ENCODE assay signal across 1 cellular context in the genomic region with DNA sequence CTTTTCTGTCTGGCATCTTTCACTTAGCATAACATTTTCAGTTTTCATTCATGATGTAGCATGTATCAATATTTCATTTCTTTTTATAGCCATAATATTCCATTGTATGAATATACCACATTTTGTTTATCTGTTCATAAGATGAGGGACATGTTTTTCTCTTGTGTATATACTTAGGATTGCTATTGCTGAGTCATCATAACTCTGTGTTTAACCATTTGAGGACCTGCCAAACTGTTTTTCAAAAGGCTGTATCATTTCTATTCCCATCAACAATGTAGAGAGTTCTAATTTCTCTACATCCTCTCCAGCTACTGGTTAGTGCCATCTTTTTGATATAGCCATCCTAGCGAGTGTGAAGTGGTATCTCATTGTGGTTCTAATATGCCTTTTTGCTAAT.
TF ChIP-seq lines count a peak whose summit lies in the region.

No MANE protein-coding gene starts in this region.

TF ChIP-seq in K562, 482 proteins besides CTCF, POLR2A, EP300 and RAD21 (continues in another document):
- TF ChIP-seq CBX2 (IDR thresholded peaks at IDR 0.05; ENCODE audit: insufficient read depth, low read length, poor library complexity, severe bottlenecking) (no peak), TSC22D4 (tag; IDR thresholded peaks at IDR 0.05) (no peak), SP2 (IDR thresholded peaks at IDR 0.05; ENCODE audit: extremely low read depth, low read depth, low read length, poor library complexity, severe bottlenecking) (no peak), ZNF668 (CRISPR knock-in tag; IDR thresholded peaks at IDR 0.05) (no peak), ZSCAN29 (IDR thresholded peaks at IDR 0.05) (no peak), SIN3B (IDR thresholded peaks at IDR 0.05; ENCODE audit: low read depth) (no peak), ZNF785 (CRISPR knock-in tag; IDR thresholded peaks at IDR 0.05) (no peak), KDM2B (CRISPR knock-in tag; IDR thresholded peaks at IDR 0.05) (no peak), CGGBP1 (CRISPR knock-in tag; IDR thresholded peaks at IDR 0.05) (no peak), THRAP3 (IDR thresholded peaks at IDR 0.05; ENCODE audit: borderline replicate concordance) (no peak), ZNF140 (CRISPR knock-in tag; IDR thresholded peaks at IDR 0.05) (no peak), KHSRP (IDR thresholded peaks at IDR 0.05) (no peak), HES1 (IDR thresholded peaks at IDR 0.05; ENCODE audit: low read depth) (no peak), SMAD4 (CRISPR knock-in tag; conservative IDR thresholded peaks at IDR 0.05) (no peak), SAP30 (IDR thresholded peaks at IDR 0.05; ENCODE audit: borderline replicate concordance, insufficient read depth, low read depth, low read length, poor library complexity, severe bottlenecking) (no peak), NR2F6 (CRISPR knock-in tag; IDR thresholded peaks at IDR 0.05) (no peak), SIX5 (IDR thresholded peaks at IDR 0.05; ENCODE audit: borderline replicate concordance in 1 of 2, insufficient read depth in 1 of 2, low read depth in 1 of 2, low read length in 2 of 2) (no peak), HNRNPL (IDR thresholded peaks at IDR 0.05; ENCODE audit: low read depth, low read length) (no peak), ZNF184 (CRISPR knock-in tag; IDR thresholded peaks at IDR 0.05) (no peak), MBD1 (CRISPR knock-in tag; IDR thresholded peaks at IDR 0.05) (no peak), HDGF (IDR thresholded peaks at IDR 0.05) (no peak), RBFOX2 (IDR thresholded peaks at IDR 0.05; ENCODE audit: low read depth, low read length) (no peak), DIDO1 (tag; IDR thresholded peaks at IDR 0.05; ENCODE audit: low read depth) (no peak), ZKSCAN1 (IDR thresholded peaks at IDR 0.05; ENCODE audit: low read depth, low read length) (no peak), PHF8 (IDR thresholded peaks at IDR 0.05; ENCODE audit: borderline replicate concordance, low read length) (no peak), ZNF644 (tag; IDR thresholded peaks at IDR 0.05; ENCODE audit: low read depth) (no peak), EP400 (IDR thresholded peaks at IDR 0.05) (peak; percentile 51), ZNF274 (IDR thresholded peaks at IDR 0.05; ENCODE audit: borderline replicate concordance, low read depth, low read length) (no peak), ADNP (tag; IDR thresholded peaks at IDR 0.05) (0 out of 2 replicates have a peak, but pooled peaks have one; percentile 7), MEF2D (tag; conservative IDR thresholded peaks at IDR 0.05; ENCODE audit: low read depth) (no peak), ZNF444 (CRISPR knock-in tag; IDR thresholded peaks at IDR 0.05) (no peak), CEBPZ (IDR thresholded peaks at IDR 0.05; ENCODE audit: borderline replicate concordance, low read depth, low read length) (no peak), SMARCC2 (IDR thresholded peaks at IDR 0.05; ENCODE audit: low read depth) (peak; percentile 84), ELF2 (CRISPR knock-in tag; IDR thresholded peaks at IDR 0.05) (no peak), OTX1 (CRISPR knock-in tag; IDR thresholded peaks at IDR 0.05) (no peak), HOMEZ (CRISPR knock-in tag; IDR thresholded peaks at IDR 0.05) (no peak), GTF2E2 (tag; IDR thresholded peaks at IDR 0.05) (no peak), NBN (IDR thresholded peaks at IDR 0.05; ENCODE audit: low read depth) (0 out of 2 replicates have a peak, but pooled peaks have one; percentile 47), MCM5 (IDR thresholded peaks at IDR 0.05; ENCODE audit: low read depth) (no peak), NFE2 (IDR thresholded peaks at IDR 0.05; ENCODE audit: low read depth) (peak; percentile 97), ESRRA (IDR thresholded peaks at IDR 0.05; ENCODE audit: borderline replicate concordance, low read depth) (no peak), BACH1 (tag; IDR thresholded peaks at IDR 0.05) (peak; percentile 95), HDAC8 (tag; IDR thresholded peaks at IDR 0.05) (no peak), PTRF (tag; IDR thresholded peaks at IDR 0.05) (no peak), GABPB2 (CRISPR knock-in tag; conservative IDR thresholded peaks at IDR 0.05) (no peak), ZBTB12 (CRISPR knock-in tag; IDR thresholded peaks at IDR 0.05) (no peak), ZNF134 (CRISPR knock-in tag; conservative IDR thresholded peaks at IDR 0.05) (no peak), CBX1 (IDR thresholded peaks at IDR 0.05; ENCODE audit: low read depth) (no peak), CREB3 (tag; conservative IDR thresholded peaks at IDR 0.05; ENCODE audit: low read depth) (no peak)
- TF ChIP-seq, protein P1, sequence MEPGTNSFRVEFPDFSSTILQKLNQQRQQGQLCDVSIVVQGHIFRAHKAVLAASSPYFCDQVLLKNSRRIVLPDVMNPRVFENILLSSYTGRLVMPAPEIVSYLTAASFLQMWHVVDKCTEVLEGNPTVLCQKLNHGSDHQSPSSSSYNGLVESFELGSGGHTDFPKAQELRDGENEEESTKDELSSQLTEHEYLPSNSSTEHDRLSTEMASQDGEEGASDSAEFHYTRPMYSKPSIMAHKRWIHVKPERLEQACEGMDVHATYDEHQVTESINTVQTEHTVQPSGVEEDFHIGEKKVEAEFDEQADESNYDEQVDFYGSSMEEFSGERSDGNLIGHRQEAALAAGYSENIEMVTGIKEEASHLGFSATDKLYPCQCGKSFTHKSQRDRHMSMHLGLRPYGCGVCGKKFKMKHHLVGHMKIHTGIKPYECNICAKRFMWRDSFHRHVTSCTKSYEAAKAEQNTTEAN (CRISPR knock-in tag; IDR thresholded peaks at IDR 0.05), result no peak
- TF ChIP-seq, protein P2, sequence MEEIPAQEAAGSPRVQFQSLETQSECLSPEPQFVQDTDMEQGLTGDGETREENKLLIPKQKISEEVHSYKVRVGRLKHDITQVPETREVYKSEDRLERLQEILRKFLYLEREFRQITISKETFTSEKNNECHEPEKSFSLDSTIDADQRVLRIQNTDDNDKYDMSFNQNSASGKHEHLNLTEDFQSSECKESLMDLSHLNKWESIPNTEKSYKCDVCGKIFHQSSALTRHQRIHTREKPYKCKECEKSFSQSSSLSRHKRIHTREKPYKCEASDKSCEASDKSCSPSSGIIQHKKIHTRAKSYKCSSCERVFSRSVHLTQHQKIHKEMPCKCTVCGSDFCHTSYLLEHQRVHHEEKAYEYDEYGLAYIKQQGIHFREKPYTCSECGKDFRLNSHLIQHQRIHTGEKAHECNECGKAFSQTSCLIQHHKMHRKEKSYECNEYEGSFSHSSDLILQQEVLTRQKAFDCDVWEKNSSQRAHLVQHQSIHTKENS (CRISPR knock-in tag; IDR thresholded peaks at IDR 0.05), result no peak
- TF ChIP-seq, protein P3, sequence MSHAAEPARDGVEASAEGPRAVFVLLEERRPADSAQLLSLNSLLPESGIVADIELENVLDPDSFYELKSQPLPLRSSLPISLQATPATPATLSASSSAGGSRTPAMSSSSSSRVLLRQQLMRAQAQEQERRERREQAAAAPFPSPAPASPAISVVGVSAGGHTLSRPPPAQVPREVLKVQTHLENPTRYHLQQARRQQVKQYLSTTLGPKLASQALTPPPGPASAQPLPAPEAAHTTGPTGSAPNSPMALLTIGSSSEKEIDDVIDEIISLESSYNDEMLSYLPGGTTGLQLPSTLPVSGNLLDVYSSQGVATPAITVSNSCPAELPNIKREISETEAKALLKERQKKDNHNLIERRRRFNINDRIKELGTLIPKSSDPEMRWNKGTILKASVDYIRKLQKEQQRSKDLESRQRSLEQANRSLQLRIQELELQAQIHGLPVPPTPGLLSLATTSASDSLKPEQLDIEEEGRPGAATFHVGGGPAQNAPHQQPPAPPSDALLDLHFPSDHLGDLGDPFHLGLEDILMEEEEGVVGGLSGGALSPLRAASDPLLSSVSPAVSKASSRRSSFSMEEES (CRISPR knock-in tag; IDR thresholded peaks at IDR 0.05), result no peak
- TF ChIP-seq, protein P4, sequence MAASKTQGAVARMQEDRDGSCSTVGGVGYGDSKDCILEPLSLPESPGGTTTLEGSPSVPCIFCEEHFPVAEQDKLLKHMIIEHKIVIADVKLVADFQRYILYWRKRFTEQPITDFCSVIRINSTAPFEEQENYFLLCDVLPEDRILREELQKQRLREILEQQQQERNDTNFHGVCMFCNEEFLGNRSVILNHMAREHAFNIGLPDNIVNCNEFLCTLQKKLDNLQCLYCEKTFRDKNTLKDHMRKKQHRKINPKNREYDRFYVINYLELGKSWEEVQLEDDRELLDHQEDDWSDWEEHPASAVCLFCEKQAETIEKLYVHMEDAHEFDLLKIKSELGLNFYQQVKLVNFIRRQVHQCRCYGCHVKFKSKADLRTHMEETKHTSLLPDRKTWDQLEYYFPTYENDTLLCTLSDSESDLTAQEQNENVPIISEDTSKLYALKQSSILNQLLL (CRISPR knock-in tag; IDR thresholded peaks at IDR 0.05; ENCODE audit: borderline replicate concordance), result no peak
